8 cellular contexts compared by ENCODE assay signal in the genomic region with DNA sequence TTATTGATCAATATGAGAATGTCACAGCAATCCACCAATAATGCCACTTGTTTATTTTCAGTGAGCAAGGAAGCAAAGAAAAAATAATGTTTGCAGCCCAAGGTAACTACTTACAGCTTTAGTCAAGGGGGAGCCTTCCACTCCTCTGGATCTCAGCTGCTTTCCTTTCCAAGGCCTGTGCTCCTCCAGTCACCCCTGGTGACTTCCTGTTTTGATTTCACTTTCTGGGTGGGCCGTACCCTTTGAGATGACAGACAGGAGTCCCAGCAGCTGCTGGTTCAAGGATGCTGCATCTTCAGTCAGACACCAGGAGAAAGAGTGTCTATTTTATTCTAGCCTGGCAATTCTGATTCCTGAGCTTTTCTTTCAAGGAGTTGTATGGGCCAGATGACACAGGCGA. TPM values are rescaled to one million over a fixed set of nuclear protein-coding genes. Genes with fewer than 3 reads are reported as not detected.
DNase-seq lines count a peak whose midpoint lies in the region; ATAC-seq and TF ChIP-seq lines count a peak whose summit lies in the region.

No MANE protein-coding gene starts in this region.

- H3K4me1 Mint-ChIP-seq in naive thymus-derived CD8-positive, alpha-beta T cell = peaks cover 13 to 62% (median 49%) of the 10 kb centered on the region in 4 donors

- H3K36me3 Mint-ChIP-seq in naive thymus-derived CD8-positive, alpha-beta T cell = peaks cover 0 to 25% (median 12%) of the 10 kb centered on the region in 3 donors

- H3K27ac ChIP-seq in KOPT-K1 (ENCODE audit: low read depth, low read length, poor library complexity, severe bottlenecking) (peak overlapping the region; percentile 25), tibial artery (no peak overlapping the region), sigmoid colon (no peak overlapping the region)

- no peaks in the 10 kb centered on the region for H3K27me3 Mint-ChIP-seq in naive thymus-derived CD8-positive, alpha-beta T cell

- no peak for TF ChIP-seq CTCF in lower leg skin (IDR thresholded peaks at IDR 0.05)
- TF ChIP-seq CTCF in tibial artery (IDR thresholded peaks at IDR 0.05) = no peak
- no peak for TF ChIP-seq CTCF in sigmoid colon (IDR thresholded peaks at IDR 0.05)

- no peak for TF ChIP-seq EP300 in sigmoid colon (IDR thresholded peaks at IDR 0.05)

- H3K4me3 Mint-ChIP-seq in naive thymus-derived CD8-positive, alpha-beta T cell = peak overlapping the region; percentile 78 to 94 (median 86)

- POLR2A ChIA-PET in naive thymus-derived CD8-positive, alpha-beta T cell (lab: Charles Lee) = interaction anchor here (0.5 to 7.9 kb wide), 9 partner anchors 10 to 893 kb away, joined by 3 to 94 read pairs (median 4); a partner anchor contains a TSS

- peak overlapping the region; percentile 84 to 98 (median 96) for H3K27ac Mint-ChIP-seq in naive thymus-derived CD8-positive, alpha-beta T cell

- H3K9me3 ChIP-seq in KOPT-K1 (ENCODE audit: insufficient read depth, low read length, poor library complexity, severe bottlenecking) (no peaks in the 10 kb centered on the region), tibial artery (no peaks in the 10 kb centered on the region), sigmoid colon (no peaks in the 10 kb centered on the region)

- peak; percentile 89 for ATAC-seq in GM21619 (IDR thresholded peaks at IDR 0.05; ENCODE audit: unreplicated experiment)
- ATAC-seq in naive thymus-derived CD8-positive, alpha-beta T cell = peak; percentile 98 to 99

- H3K4me3 ChIP-seq in GM08714 (ENCODE audit: low read length) (peak overlapping the region; percentile 71), lower leg skin (ENCODE audit: low read depth, poor library complexity, severe bottlenecking) (no peak overlapping the region), tibial artery (no peak overlapping the region), sigmoid colon (no peak overlapping the region)

- intact Hi-C loops in lower leg skin (cut with DNase I; ENCODE audit: low total_unique reads) = no loop called here
- intact Hi-C loops in tibial artery (cut with DNase I; ENCODE audit: low total_unique reads) = no loop called here
- intact Hi-C loops in sigmoid colon (cut with DNase I) = no loop called here

- TF ChIP-seq POLR2A in lower leg skin (IDR thresholded peaks at IDR 0.05) (no peak), sigmoid colon (IDR thresholded peaks at IDR 0.05) (no peak)

- H3K27me3 ChIP-seq in tibial artery = peaks cover 0 to 2% of the 10 kb centered on the region in 2 donors
- H3K27me3 ChIP-seq in sigmoid colon = no peaks in the 10 kb centered on the region

- peaks cover 0 to 9% (median 0%) of the 10 kb centered on the region in 4 donors for H3K4me1 ChIP-seq in tibial artery
- H3K4me1 ChIP-seq in sigmoid colon = peaks cover 0 to 10% (median 3%) of the 10 kb centered on the region in 4 donors

- no peaks in the 10 kb centered on the region for H3K36me3 ChIP-seq in KOPT-K1 (ENCODE audit: insufficient read depth, low read length)
- H3K36me3 ChIP-seq in tibial artery = no peaks in the 10 kb centered on the region
- H3K36me3 ChIP-seq in sigmoid colon = no peaks in the 10 kb centered on the region

- WGBS in lower leg skin, 2 donors = 74 to 76% methylated on average over 2 of the region's 2 CpGs
- 39 to 80% methylated on average over 2 of the region's 2 CpGs for WGBS in sigmoid colon, 2 donors

- H3K9me3 Mint-ChIP-seq in naive thymus-derived CD8-positive, alpha-beta T cell = no peaks in the 10 kb centered on the region

- peak; percentile 17 for DNase-seq in activated T-cell treated with anti-CD3 and anti-CD28 coated beads for 1 hour (ENCODE audit: low read depth)
- DNase-seq in naive thymus-derived CD8-positive, alpha-beta T cell = peak in 9 of 10 donors; percentile 43 to 80 (median 57)
- no peak for DNase-seq in lower leg skin (ENCODE audit: low spot score in 2 of 2)
- DNase-seq in tibial artery = no peak
- DNase-seq in sigmoid colon = no peak

RNA-seq across cellular contexts. Expression of a gene that starts 5.6 kb away (rescaled TPM):
- total RNA-seq in naive thymus-derived CD8-positive, alpha-beta T cell = 10 to 100 TPM; 46.3 to 46.4 TPM
- 10 to 100 TPM; 42.7 to 52.0 (median 48.0) TPM for polyA plus RNA-seq in naive thymus-derived CD8-positive, alpha-beta T cell
- total RNA-seq in lower leg skin (1 to 10 TPM in 1 of 4 donors, under 1 TPM in 1, not detected in 2; 0.76 to 8.9 TPM), sigmoid colon (1 to 10 TPM in 3 of 4 donors, under 1 TPM in 1; 0.81 to 5.4 (median 3.1) TPM)
- polyA plus RNA-seq in sigmoid colon = 1 to 10 TPM; 3.6 to 5.5 (median 3.9) TPM

RNA-seq across cellular contexts. Expression of a gene that starts 35.2 kb away (rescaled TPM):
- total RNA-seq in naive thymus-derived CD8-positive, alpha-beta T cell = 10 to 100 TPM; 18.1 to 19.3 TPM
- 10 to 100 TPM; 15.3 to 19.3 (median 16.9) TPM for polyA plus RNA-seq in naive thymus-derived CD8-positive, alpha-beta T cell
- total RNA-seq in lower leg skin (1 to 10 TPM; 5.2 to 8.0 (median 7.2) TPM), sigmoid colon (1 to 10 TPM; 5.6 to 9.1 (median 7.9) TPM)
- polyA plus RNA-seq in sigmoid colon = 1 to 10 TPM; 3.0 to 8.7 (median 4.4) TPM

RNA-seq across cellular contexts. Expression of a gene that starts 49.4 kb away (rescaled TPM):
- not detected for total RNA-seq in naive thymus-derived CD8-positive, alpha-beta T cell
- polyA plus RNA-seq in naive thymus-derived CD8-positive, alpha-beta T cell = not detected
- total RNA-seq in lower leg skin = 1 to 10 TPM in 1 of 4 donors, under 1 TPM in 2, not detected in 1; 0.15 to 1.4 (median 0.23) TPM
- total RNA-seq in sigmoid colon = 1 to 10 TPM in 2 of 4 donors, under 1 TPM in 1, not detected in 1; 0.83 to 3.2 (median 2.6) TPM
- polyA plus RNA-seq in sigmoid colon = 1 to 10 TPM; 1.6 to 3.0 (median 2.4) TPM

RNA-seq across cellular contexts. Expression of a gene that starts 51.1 kb away (rescaled TPM):
- total RNA-seq in naive thymus-derived CD8-positive, alpha-beta T cell = 1,000 to 10,000 TPM; 2,730 to 2,845 TPM
- 1,000 to 10,000 TPM; 3,456 to 3,652 (median 3,491) TPM for polyA plus RNA-seq in naive thymus-derived CD8-positive, alpha-beta T cell
- 1,000 to 10,000 TPM; 1,538 to 3,275 (median 2,471) TPM for total RNA-seq in lower leg skin
- total RNA-seq in sigmoid colon = 1,000 to 10,000 TPM; 1,300 to 3,522 (median 2,686) TPM
- 1,000 to 10,000 TPM; 3,038 to 5,166 (median 3,700) TPM for polyA plus RNA-seq in sigmoid colon

Comparison
In these comparisons a context has a peak if more than half of its experiments do, and no peak if none do; other contexts are left out.
1. DNase-seq: peak in activated T-cell treated with anti-CD3 and anti-CD28 coated beads for 1 hour (single experiment) and naive thymus-derived CD8-positive, alpha-beta T cell (9 of 10); none in lower leg skin (0 of 2), tibial artery (0 of 2) and sigmoid colon (single experiment).
2. RNA of a gene that starts 5.6 kb away (total RNA-seq): 46.3 to 46.4 TPM in naive thymus-derived CD8-positive, alpha-beta T cell; 0.81 to 5.4 TPM in sigmoid colon and 0.76 to 8.9 TPM in lower leg skin; every median in the first group is over 4 times any median in the second.